ENCODE assay signal across 9 cellular contexts in the genomic region with DNA sequence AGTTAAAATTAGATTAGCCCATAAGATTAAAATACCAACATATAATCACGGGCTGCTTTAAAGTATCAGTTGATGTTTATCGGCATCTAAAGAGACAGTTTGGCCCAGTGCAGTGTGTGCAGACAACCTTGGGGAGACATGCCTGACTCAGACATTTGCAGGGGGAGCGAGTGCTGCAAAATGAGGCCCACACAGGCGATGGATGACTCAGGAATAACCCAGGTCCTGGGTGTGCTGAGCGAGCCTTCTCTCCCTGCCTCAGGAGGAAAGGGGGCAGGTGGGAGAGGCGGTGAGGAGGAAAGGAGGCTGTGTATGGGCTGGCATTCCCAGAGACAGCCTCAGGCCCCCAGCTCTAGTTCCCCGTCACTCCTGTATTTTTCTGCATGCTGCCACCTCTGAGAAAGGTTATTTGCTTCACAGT. TPM values are rescaled to one million over a fixed set of nuclear protein-coding genes. Genes with fewer than 3 reads are reported as not detected.
DNase-seq lines count a peak whose midpoint lies in the region; ATAC-seq and TF ChIP-seq lines count a peak whose summit lies in the region.
"Had no signal": no experiment of that assay in that cellular context is flagged by ENCODE, and none has a peak within 500 bp of the region (broad histone marks: within the 10 kb centered on the region; RNA-seq: fewer than 3 reads in every experiment).

No MANE protein-coding gene starts in this region.

- H3K36me3 ChIP-seq in PC-3 (ENCODE audit: low read depth, low read length) (no peaks in the 10 kb centered on the region), fibroblast of lung (ENCODE audit: control insufficient read depth, insufficient read depth, low read length) (no peaks in the 10 kb centered on the region), ovary (no peaks in the 10 kb centered on the region)

- TF ChIP-seq CTCF in PC-3 (conservative IDR thresholded peaks at IDR 0.05; ENCODE audit: low read depth, low read length), result no peak
- TF ChIP-seq CTCF in fibroblast of lung (conservative IDR thresholded peaks at IDR 0.05 in 1 of 2, IDR thresholded peaks at IDR 0.05 in 1 of 2; ENCODE audit: low read depth in 1 of 2, low read length in 2 of 2), result no peak
- TF ChIP-seq CTCF in ovary (IDR thresholded peaks at IDR 0.05), result no peak

- H3K4me2 ChIP-seq in PC-3 (ENCODE audit: low read length), result peak overlapping the region; percentile 72
- peak overlapping the region; percentile 21 for H3K4me2 ChIP-seq in fibroblast of lung (ENCODE audit: extremely low read depth, insufficient read depth, low read length)

- CTCF ChIA-PET in PC-3 (lab: Charles Lee), result interaction anchor here (0.6 to 1.4 kb wide), 2 partner anchors 8 to 121 kb away, joined by 3 to 4 read pairs; partner anchors contain the start of gene SLC9A1

- 27 to 39% (median 37%) methylated on average over 7 of the region's 7 CpGs for WGBS in ovary, 3 donors

- ATAC-seq in PC-3, result peak; percentile 67
- ATAC-seq in GM18511 (IDR thresholded peaks at IDR 0.05; ENCODE audit: unreplicated experiment), result no peak

- H3K9me3 ChIP-seq in PC-3 (ENCODE audit: low read length) (no peaks in the 10 kb centered on the region), fibroblast of lung (ENCODE audit: control insufficient read depth, insufficient read depth, low read depth, low read length) (no peaks in the 10 kb centered on the region), ovary (no peaks in the 10 kb centered on the region)

- H3K4me3 ChIP-seq in PC-3 (ENCODE audit: low read length), result peak overlapping the region; percentile 27; the same call in 1 of the 2 replicates
- no peak overlapping the region for H3K4me3 ChIP-seq in fibroblast of lung (replicated peaks in 1 of 4; ENCODE audit: control extremely low read depth in 1 of 4, insufficient read depth in 1 of 4, low read depth in 3 of 4, low read length in 4 of 4)
- no peak overlapping the region for H3K4me3 ChIP-seq in ovary

- peak overlapping the region; percentile 80 for H3K27ac ChIP-seq in PC-3 (ENCODE audit: low read length)
- peak overlapping the region; percentile 71 for H3K27ac ChIP-seq in fibroblast of lung (ENCODE audit: insufficient read depth, low read length)
- peak overlapping the region in 1 of 2 donors; percentile 44 for H3K27ac ChIP-seq in ovary

- DNase-seq in Ammon's horn (ENCODE audit: low spot score) (peak; percentile 41), PC-3 (peak; percentile 85), fibroblast of lung (ENCODE audit: low read depth in 2 of 2) (peak; percentile 77 to 93), ovary (peak in 4 of 5 donors; percentile 56 to 64 (median 60)), GF-D8 (lab: John Stamatoyannopoulos, UW) (no peak), LoVo (ENCODE audit: low spot score) (no peak)
- no peak for DNase-seq in stimulated activated naive CD4-positive, alpha-beta T cell treated with Interleukin-2 at 50 U/mL for 16 hours (lab: John Stamatoyannopoulos, UW)
- DNase-seq: activated CD4-positive, alpha-beta T cell treated with anti-CD3 and anti-CD28 coated beads, Interleukin-2, amount 10 ng/mL, durations not matched to agents 24 days and 14 days had no signal

- peaks cover 18% of the 10 kb centered on the region for H3F3A ChIP-seq in PC-3 (ENCODE audit: low read length, unreplicated experiment)

- no peaks in the 10 kb centered on the region for H3K9me2 ChIP-seq in PC-3 (replicated peaks; ENCODE audit: low read length)

- no peak for TF ChIP-seq EP300 in ovary (IDR thresholded peaks at IDR 0.05)

- H2AFZ ChIP-seq in PC-3 (ENCODE audit: low read length) (no peak overlapping the region), fibroblast of lung (ENCODE audit: low read length) (no peak overlapping the region)

- TF ChIP-seq POLR2A in ovary (IDR thresholded peaks at IDR 0.05), result no peak

- POLR2A ChIA-PET in PC-3 (lab: Charles Lee; ENCODE audit: unreplicated experiment), result interaction anchor here (3.1 kb wide), 1 partner anchor 9 kb away, joined by 12 read pairs; the partner anchor contains the start of gene SLC9A1

- intact Hi-C loops in PC-3 (cut with micrococcal nuclease), result no loop called here
- intact Hi-C loops in ovary (cut with DNase I), result no loop called here

- peaks cover 14% of the 10 kb centered on the region for H4K20me1 ChIP-seq in PC-3 (ENCODE audit: low read length)
- H4K20me1 ChIP-seq in fibroblast of lung (ENCODE audit: control insufficient read depth, extremely low read depth, insufficient read depth, low read length), result no peaks in the 10 kb centered on the region

- H3K79me2 ChIP-seq in PC-3 (ENCODE audit: low read length), result peaks cover 93% of the 10 kb centered on the region
- peaks cover 48% of the 10 kb centered on the region for H3K79me2 ChIP-seq in fibroblast of lung (ENCODE audit: control insufficient read depth, insufficient read depth, low read length)

- H3K9ac ChIP-seq in PC-3 (ENCODE audit: low read length) (peak overlapping the region; percentile 47), fibroblast of lung (ENCODE audit: insufficient read depth, low read length) (no peak overlapping the region)

- H3K4me1 ChIP-seq in PC-3 (ENCODE audit: insufficient read depth, low read length) (peaks cover 70% of the 10 kb centered on the region), fibroblast of lung (ENCODE audit: control insufficient read depth, extremely low read depth, insufficient read depth, low read length) (peaks cover 12% of the 10 kb centered on the region), ovary (ENCODE audit: insufficient read depth) (peaks cover 5% of the 10 kb centered on the region)

- BruUV-seq in PC-3 (replicated peaks; lab: Mats Ljungman, UMichigan), result no TSS peak

- H3K27me3 ChIP-seq in PC-3 (ENCODE audit: low read length) (no peaks in the 10 kb centered on the region), fibroblast of lung (ENCODE audit: control insufficient read depth, insufficient read depth, low read length) (no peaks in the 10 kb centered on the region), ovary (no peaks in the 10 kb centered on the region)

RNA-seq across cellular contexts. Expression of gene SLC9A1, which starts 9.0 kb away (rescaled TPM):
- total RNA-seq in PC-3 (2014; rRNA removed) (25.2 and 26.4 TPM in 2 replicates), fibroblast of lung (3.9 and 10.4 TPM in 2 replicates), ovary (10 to 100 TPM in 5 of 7 donors, 1 to 10 TPM in 2; 8.6 to 33.7 (median 14.8) TPM)
- polyA plus RNA-seq in fibroblast of lung (4.9 and 9.5 TPM in 2 replicates), ovary (10 to 100 TPM; 10.6 to 22.0 TPM)
- 24.1 and 26.7 TPM in 2 replicates for polyA plus RNA-seq in fibroblast of lung (2012)
- polyA minus RNA-seq in fibroblast of lung (ENCODE audit: low replicate concordance), result 102 and 135 TPM in 2 replicates

Comparison
In these comparisons a context has a peak if more than half of its experiments do, and no peak if none do; other contexts are left out.
1. DNase-seq: peak in Ammon's horn (single experiment), PC-3 (single experiment), fibroblast of lung (2 of 2) and ovary (4 of 5); none in GF-D8 (single experiment), LoVo (single experiment) and stimulated activated naive CD4-positive, alpha-beta T cell treated with Interleukin-2 at 50 U/mL for 16 hours (single experiment).